Comparison of ENCODE assay signal across 8 cellular contexts in the genomic region with DNA sequence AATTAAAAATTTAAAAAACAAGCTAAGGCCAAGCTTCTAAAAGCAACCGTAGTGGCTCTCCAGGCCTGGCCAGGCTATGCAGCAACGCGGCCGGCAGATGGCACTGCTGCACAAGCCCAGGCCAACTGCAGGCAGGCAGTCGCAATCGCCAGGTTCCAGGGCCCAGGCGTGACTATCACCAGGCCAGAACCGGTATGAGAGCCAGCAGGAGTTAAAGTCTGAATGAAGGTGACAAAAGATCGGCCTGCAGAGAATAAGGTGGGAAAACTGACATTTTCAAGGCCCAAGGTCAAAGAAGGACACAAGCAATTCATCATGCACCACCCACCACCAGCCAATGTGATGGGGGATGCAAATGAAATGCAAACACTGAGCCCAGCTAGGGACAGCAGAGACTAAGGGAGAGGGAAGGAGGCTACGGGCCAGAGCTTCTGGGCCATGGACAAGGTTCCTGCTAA. TPM values are rescaled to one million over a fixed set of nuclear protein-coding genes. Genes with fewer than 3 reads are reported as not detected.
A peak's percentile ranks its signal among the peaks of the same experiment; 100 is the strongest.
DNase-seq lines count a peak whose midpoint lies in the region; ATAC-seq and TF ChIP-seq lines count a peak whose summit lies in the region.

No MANE protein-coding gene starts in this region.

- intact Hi-C loops in activated CD8-positive, alpha-beta T cell treated with anti-CD3 and anti-CD28 coated beads for 36 hours (cut with micrococcal nuclease), result loop anchor here (2.0 kb wide), 1 partner anchor 50 kb away; no protein-coding TSS in a partner anchor

- CTCF ChIA-PET in activated CD8-positive, alpha-beta T cell treated with anti-CD3 and anti-CD28 coated beads for 36 hours (lab: Charles Lee), result interaction anchor here (0.6 to 10.9 kb wide), 44 partner anchors 9 to 711 kb away, joined by 3 to 274 read pairs (median 4); no protein-coding TSS in a partner anchor

- no peak overlapping the region for H3K27ac Mint-ChIP-seq in activated CD8-positive, alpha-beta T cell treated with anti-CD3 and anti-CD28 coated beads for 36 hours

- no peak overlapping the region for H3K4me3 Mint-ChIP-seq in activated CD8-positive, alpha-beta T cell treated with anti-CD3 and anti-CD28 coated beads for 36 hours

- H3K36me3 Mint-ChIP-seq in activated CD8-positive, alpha-beta T cell treated with anti-CD3 and anti-CD28 coated beads for 36 hours (ENCODE audit: low read depth), result no peaks in the 10 kb centered on the region

- no peaks in the 10 kb centered on the region for H3K27me3 Mint-ChIP-seq in activated CD8-positive, alpha-beta T cell treated with anti-CD3 and anti-CD28 coated beads for 36 hours

- POLR2A ChIA-PET in activated CD8-positive, alpha-beta T cell treated with anti-CD3 and anti-CD28 coated beads for 36 hours (lab: Charles Lee), result interaction anchor here (0.5 kb wide), 1 partner anchor 29 kb away, joined by 4 read pairs; no protein-coding TSS in a partner anchor

- DNase-seq in Daoy (ENCODE audit: low read depth) (peak; percentile 85), NCI-H526 (lab: John Stamatoyannopoulos, UW) (peak; percentile 85 to 94), lung microvascular endothelial cell (ENCODE audit: low read depth in 2 of 2) (peak; percentile 83 to 85)
- DNase-seq in activated CD8-positive, alpha-beta T cell treated with anti-CD3 and anti-CD28 coated beads for 36 hours, result peak; percentile 83
- peak; percentile 41 for DNase-seq in effector CD8-positive, alpha-beta T cell (lab: John Stamatoyannopoulos, UW)
- DNase-seq in stimulated activated CD4-positive, alpha-beta T cell treated with anti-CD3 and anti-CD28 coated beads, TNF-alpha, amount 100 ng/mL, for 48 hours (ENCODE audit: low read depth in 3 of 3), result peak; percentile 56 to 64 (median 62)

- peak; percentile 97 for TF ChIP-seq CTCF in activated CD8-positive, alpha-beta T cell treated with anti-CD3 and anti-CD28 coated beads for 36 hours (IDR thresholded peaks at IDR 0.05)

- H3K9me3 Mint-ChIP-seq in activated CD8-positive, alpha-beta T cell treated with anti-CD3 and anti-CD28 coated beads for 36 hours, result no peaks in the 10 kb centered on the region

- ATAC-seq in HG02798 (IDR thresholded peaks at IDR 0.05; ENCODE audit: poor library complexity, unreplicated experiment) (peak; percentile 81), GM19395 (IDR thresholded peaks at IDR 0.05; ENCODE audit: unreplicated experiment) (no peak)
- peak; percentile 93 for ATAC-seq in activated CD8-positive, alpha-beta T cell treated with anti-CD3 and anti-CD28 coated beads for 36 hours

- no peaks in the 10 kb centered on the region for H3K4me1 Mint-ChIP-seq in activated CD8-positive, alpha-beta T cell treated with anti-CD3 and anti-CD28 coated beads for 36 hours (ENCODE audit: low read depth)

RNA-seq across cellular contexts. Expression of a gene that starts 43.6 kb away (rescaled TPM):
- 1.2 and 3.0 TPM in 2 replicates for total RNA-seq in Daoy (2014; rRNA removed; shearing (Covaris generic))
- not detected for total RNA-seq in activated CD8-positive, alpha-beta T cell treated with anti-CD3 and anti-CD28 coated beads for 36 hours
- 14.4 and 84.1 TPM in 2 replicates for total RNA-seq in lung microvascular endothelial cell
